Comparison of ENCODE assay signal across 25 cellular contexts in genomic region chrX:13903405-13903804, GRCh38.
DNase-seq lines count a peak whose midpoint lies in the region; ATAC-seq and TF ChIP-seq lines count a peak whose summit lies in the region.
"Had no signal": no experiment of that assay in that cellular context is flagged by ENCODE, and none has a peak within 500 bp of the region (broad histone marks: within the 10 kb centered on the region; RNA-seq: fewer than 3 reads in every experiment).

No MANE protein-coding gene starts in this region.

- no peaks in the 10 kb centered on the region for H3K79me2 ChIP-seq in fibroblast of lung (ENCODE audit: control insufficient read depth, insufficient read depth, low read length)

- H4K20me1 ChIP-seq in fibroblast of lung (ENCODE audit: control insufficient read depth, extremely low read depth, insufficient read depth, low read length): no peaks in the 10 kb centered on the region

- in situ Hi-C loops in astrocyte of the cerebellum (cut with HindIII; ENCODE audit: low sequenced_read_pairs) (no loop called here), KBM-7 (cut with MboI; ENCODE audit: low pct_unique_long_range_greater_than_20kb, low sequenced_read_pairs) (no loop called here)

- H3K9me3 ChIP-seq in fibroblast of lung (ENCODE audit: control insufficient read depth, insufficient read depth, low read depth, low read length): no peaks in the 10 kb centered on the region
- H3K9me3 ChIP-seq: colonic mucosa, SK-N-SH, thoracic aorta, uterus had no signal

- no peak overlapping the region for H2AFZ ChIP-seq in fibroblast of lung (ENCODE audit: low read length)

- H3K4me3 ChIP-seq in LNCaP clone FGC (ENCODE audit: low read depth, low read length) (no peak overlapping the region), astrocyte of the cerebellum (ENCODE audit: low read depth, low read length) (no peak overlapping the region), fibroblast of lung (replicated peaks in 1 of 4; ENCODE audit: control extremely low read depth in 1 of 4, insufficient read depth in 1 of 4, low read depth in 3 of 4, low read length in 4 of 4) (no peak overlapping the region)
- H3K4me3 ChIP-seq: colonic mucosa, K562, thoracic aorta, uterus had no signal

- no peak overlapping the region for H3K9ac ChIP-seq in fibroblast of lung (ENCODE audit: insufficient read depth, low read length)
- H3K9ac ChIP-seq: SK-N-SH had no signal

- no peak overlapping the region for H3K27ac ChIP-seq in fibroblast of lung (ENCODE audit: insufficient read depth, low read length)
- H3K27ac ChIP-seq: brain microvascular endothelial cell, colonic mucosa, thoracic aorta, uterus had no signal

- no peaks in the 10 kb centered on the region for H3K4me1 ChIP-seq in fibroblast of lung (ENCODE audit: control insufficient read depth, extremely low read depth, insufficient read depth, low read length)
- H3K4me1 ChIP-seq: colonic mucosa, uterus had no signal

- no peaks in the 10 kb centered on the region for H3K36me3 ChIP-seq in fibroblast of lung (ENCODE audit: control insufficient read depth, insufficient read depth, low read length)
- H3K36me3 ChIP-seq: brain microvascular endothelial cell, colonic mucosa, thoracic aorta, uterus had no signal

- no peak for TF ChIP-seq CTCF in LNCaP clone FGC (IDR thresholded peaks at IDR 0.05; ENCODE audit: control insufficient read depth, extremely low read depth, insufficient read depth)
- TF ChIP-seq CTCF in astrocyte of the cerebellum (IDR thresholded peaks at IDR 0.05; ENCODE audit: low read depth, low read length, missing control alignments): no peak
- no peak for TF ChIP-seq CTCF in fibroblast of lung (conservative IDR thresholded peaks at IDR 0.05 in 1 of 2, IDR thresholded peaks at IDR 0.05 in 1 of 2; ENCODE audit: low read depth in 1 of 2, low read length in 2 of 2)

- H3K27me3 ChIP-seq in fibroblast of lung (ENCODE audit: control insufficient read depth, insufficient read depth, low read length): no peaks in the 10 kb centered on the region
- H3K27me3 ChIP-seq: brain microvascular endothelial cell, colonic mucosa, uterus had no signal

- no peak overlapping the region for H3K4me2 ChIP-seq in fibroblast of lung (ENCODE audit: extremely low read depth, insufficient read depth, low read length)
- H3K4me2 ChIP-seq: SK-N-SH had no signal

- ATAC-seq in HG02571 (IDR thresholded peaks at IDR 0.05; ENCODE audit: unreplicated experiment): no peak
- ATAC-seq: effector memory CD8-positive, alpha-beta T cell; K562; left ventricle myocardium superior; T-helper 17 cell had no signal

- DNase-seq in EH (ENCODE audit: low read depth) (peak; percentile 3), LNCaP clone FGC (ENCODE audit: low read depth) (peak; percentile 11), astrocyte of the cerebellum (ENCODE audit: low read depth) (peak; percentile 68), fibroblast of lung (ENCODE audit: low read depth in 2 of 2) (peak; percentile 83 to 91), HCEC 1CT (no peak), DMS53 treated with DMSO at 0.1 percent for 48 hours (lab: John Stamatoyannopoulos, UW; ENCODE audit: unreplicated experiment) (no peak), KBM-7 (no peak)
- DNase-seq: activated CD4-positive, alpha-beta T cell treated with anti-CD3 and anti-CD28 coated beads for 1 hour; activated effector memory CD4-positive, alpha-beta T cell treated with Interleukin-2 at 50 U/mL for 16 hours; activated naive CD8-positive, alpha-beta T cell treated with anti-CD3 and anti-CD28 coated beads, Interleukin-2, amount 10 ng/mL, durations not matched to agents 7 days and 5 days; brain microvascular endothelial cell; C1 segment of cervical spinal cord; colonic mucosa; DND-41; effector memory CD8-positive, alpha-beta T cell; left ventricle myocardium superior; NCI-H1436 treated with DMSO at 0.1 percent for 48 hours; SK-N-SH; stimulated activated CD4-positive, alpha-beta T cell treated with anti-CD3 and anti-CD28 coated beads, Interleukin-15, amount 100 ng/mL, for 24 hours; stimulated activated naive CD4-positive, alpha-beta T cell treated with Interleukin-2 at 50 U/mL for 16 hours; T-helper 17 cell; uterus had no signal

Comparison
In these comparisons a context has a peak if more than half of its experiments do, and no peak if none do; other contexts are left out.
1. DNase-seq: peak in EH (single experiment), LNCaP clone FGC (single experiment), astrocyte of the cerebellum (single experiment) and fibroblast of lung (2 of 2); none in HCEC 1CT (single experiment), DMS53 treated with DMSO at 0.1 percent for 48 hours (single experiment) and KBM-7 (single experiment).